ENCODE assay signal across 29 cellular contexts in genomic region chr2:191932261-191932660, GRCh38.
"Had no signal": no experiment of that assay in that cellular context is flagged by ENCODE, and none has a peak within 500 bp of the region (broad histone marks: within the 10 kb centered on the region; RNA-seq: fewer than 3 reads in every experiment).

No MANE protein-coding gene starts in this region.

- H3K36me3 Mint-ChIP-seq: activated naive CD4-positive, alpha-beta T cell treated with anti-CD3 and anti-CD28 coated beads, Interleukin-2, amount 50 U/mL, for 24 hours; activated naive CD8-positive, alpha-beta T cell treated with anti-CD3 and anti-CD28 coated beads, Interleukin-2, amount 10 ng/mL, durations not matched to agents 7 days and 5 days; WTC11 had no signal

- H3K27me3 ChIP-seq: ascending aorta, SJCRH30 had no signal

- H3K36me3 ChIP-seq: ascending aorta, SJCRH30 had no signal

- H3K27ac ChIP-seq: ascending aorta, SK-N-MC had no signal

- H3K27me3 Mint-ChIP-seq: activated naive CD8-positive, alpha-beta T cell treated with anti-CD3 and anti-CD28 coated beads, Interleukin-2, amount 10 ng/mL, durations not matched to agents 7 days and 5 days had no signal

- H3K9me3 Mint-ChIP-seq: activated CD4-positive, alpha-beta T cell treated with anti-CD3 and anti-CD28 coated beads, Interleukin-2, amount 10 ng/mL, durations not matched to agents 7 days and 5 days; activated naive CD4-positive, alpha-beta T cell treated with anti-CD3 and anti-CD28 coated beads, Interleukin-2, amount 50 U/mL, for 24 hours; activated naive CD8-positive, alpha-beta T cell treated with anti-CD3 and anti-CD28 coated beads, Interleukin-2, amount 10 ng/mL, durations not matched to agents 7 days and 5 days; activated T-cell treated with anti-CD3 and anti-CD28 coated beads, Interleukin-2, amount 50 U/mL, for 24 hours; activated T-helper 2 cell treated with anti-CD3 and anti-CD28 coated beads, Interferon-gamma antibody, Interleukin-2, Interleukin-4, amounts not matched to agents 10 μg/mL and 5 μg/mL and 100 μg/mL, durations not matched to agents 14 hours and 24 hours and 36 hours; WTC11 had no signal

- H3K4me3 ChIP-seq: ascending aorta, SJCRH30, SK-N-MC had no signal

- H3K4me1 Mint-ChIP-seq: activated CD4-positive, alpha-beta T cell treated with anti-CD3 and anti-CD28 coated beads, Interleukin-2, amount 10 ng/mL, durations not matched to agents 7 days and 5 days; activated naive CD4-positive, alpha-beta T cell treated with anti-CD3 and anti-CD28 coated beads, Interleukin-2, amount 50 U/mL, for 24 hours; activated naive CD8-positive, alpha-beta T cell treated with anti-CD3 and anti-CD28 coated beads, Interleukin-2, amount 10 ng/mL, durations not matched to agents 7 days and 5 days had no signal

- H3K27ac Mint-ChIP-seq: activated CD4-positive, alpha-beta T cell treated with anti-CD3 and anti-CD28 coated beads for 36 hours; activated CD4-positive, alpha-beta T cell treated with anti-CD3 and anti-CD28 coated beads, Interleukin-2, amount 10 ng/mL, durations not matched to agents 7 days and 5 days; activated CD8-positive, alpha-beta T cell treated with anti-CD3 and anti-CD28 coated beads, Interleukin-2, amount 10 ng/mL, durations not matched to agents 7 days and 5 days; activated naive CD4-positive, alpha-beta T cell treated with anti-CD3 and anti-CD28 coated beads, Interleukin-2, amount 50 U/mL, for 24 hours; activated naive CD8-positive, alpha-beta T cell treated with anti-CD3 and anti-CD28 coated beads, Interleukin-2, amount 10 ng/mL, durations not matched to agents 7 days and 5 days; activated T-cell treated with anti-CD3 and anti-CD28 coated beads, Interleukin-2, amount 50 U/mL, for 24 hours; activated T-helper 2 cell treated with anti-CD3 and anti-CD28 coated beads, Interferon-gamma antibody, Interleukin-2, Interleukin-4, amounts not matched to agents 10 μg/mL and 5 μg/mL and 100 μg/mL, durations not matched to agents 14 hours and 24 hours and 36 hours; WTC11 had no signal

- H3K4me3 Mint-ChIP-seq: activated CD4-positive, alpha-beta T cell treated with anti-CD3 and anti-CD28 coated beads for 36 hours; activated CD4-positive, alpha-beta T cell treated with anti-CD3 and anti-CD28 coated beads, Interleukin-2, amount 10 ng/mL, durations not matched to agents 7 days and 5 days; activated CD8-positive, alpha-beta T cell treated with anti-CD3 and anti-CD28 coated beads, Interleukin-2, amount 10 ng/mL, durations not matched to agents 7 days and 5 days; activated naive CD4-positive, alpha-beta T cell treated with anti-CD3 and anti-CD28 coated beads, Interleukin-2, amount 50 U/mL, for 24 hours; activated naive CD8-positive, alpha-beta T cell treated with anti-CD3 and anti-CD28 coated beads, Interleukin-2, amount 10 ng/mL, durations not matched to agents 7 days and 5 days; activated T-cell treated with anti-CD3 and anti-CD28 coated beads, Interleukin-2, amount 50 U/mL, for 24 hours; WTC11 had no signal

- FAIRE-seq: TTC549 had no signal

- ATAC-seq: activated CD4-positive, alpha-beta T cell treated with anti-CD3 and anti-CD28 coated beads for 36 hours; activated CD4-positive, CD25-positive, alpha-beta regulatory T cell treated with anti-CD3 and anti-CD28 coated beads, Interleukin-2, amount 50 U/mL, for 24 hours; activated CD8-positive, alpha-beta T cell treated with anti-CD3 and anti-CD28 coated beads, Interleukin-2, amount 10 ng/mL, durations not matched to agents 7 days and 5 days; Panc1; WTC11 had no signal

- H3K9me3 ChIP-seq: ascending aorta, SJCRH30 had no signal

- DNase-seq: activated CD4-positive, alpha-beta T cell treated with anti-CD3 and anti-CD28 coated beads for 36 hours; activated CD4-positive, alpha-beta T cell treated with anti-CD3 and anti-CD28 coated beads, Interleukin-2, amount 10 ng/mL, durations not matched to agents 7 days and 5 days; activated CD4-positive, alpha-beta T cell treated with anti-CD3 and anti-CD28 coated beads, Interleukin-2, amount 50 U/mL, for 48 hours; activated CD8-positive, alpha-beta T cell treated with anti-CD3 and anti-CD28 coated beads, Interleukin-2, amount 10 ng/mL, durations not matched to agents 7 days and 5 days; activated gamma-delta T cell; activated naive CD4-positive, alpha-beta T cell treated with Interleukin-2 at 50 U/mL for 16 hours; activated naive CD8-positive, alpha-beta T cell treated with anti-CD3 and anti-CD28 coated beads, Interleukin-2, amount 10 ng/mL, durations not matched to agents 7 days and 5 days; activated T-cell treated with anti-CD3 and anti-CD28 coated beads, Interleukin-2, amount 50 U/mL, for 24 hours; amygdala; Karpas-422; KBM-7; MM.1S; MV-4-11; NCI-H1092; NCI-H1436 treated with DMSO at 0.1 percent for 48 hours; NCI-H1694 treated with DMSO at 0.1 percent for 48 hours; NCI-H2029; NCI-H345; NCI-H524 treated with DMSO at 0.1 percent for 48 hours; SHP77 had no signal
